In genomic region chr11:2439820-2440219, GRCh38 we compare ENCODE assay signal across 41 cellular contexts. TPM values are rescaled to one million over a fixed set of nuclear protein-coding genes. Genes with fewer than 3 reads are reported as not detected.
DNase-seq lines count a peak whose midpoint lies in the region; ATAC-seq, FAIRE-seq and TF ChIP-seq lines count a peak whose summit lies in the region.
"Had no signal": no experiment of that assay in that cellular context is flagged by ENCODE, and none has a peak within 500 bp of the region (broad histone marks: within the 10 kb centered on the region; RNA-seq: fewer than 3 reads in every experiment).

No MANE protein-coding gene starts in this region.

- BruUV-seq in K562 (replicated peaks; lab: Mats Ljungman, UMichigan), result no TSS peak

- H3K9me1 ChIP-seq in K562 (ENCODE audit: control insufficient read depth, insufficient read depth, low read length), result no peaks in the 10 kb centered on the region

- CTCF ChIA-PET in CD4-positive, alpha-beta T cell (lab: Charles Lee), result no interaction called here
- CTCF ChIA-PET in HEK293 (lab: Yijun Ruan, JAX) (interaction anchor here (4.3 kb wide), 1 partner anchor 92 kb away, joined by 24 read pairs; no protein-coding TSS in a partner anchor), K562 (lab: Yijun Ruan, JAX; ENCODE audit: low intra/inter-chr PET ratio) (no interaction called here)

- no peaks in the 10 kb centered on the region for H3K79me2 ChIP-seq in K562 (ENCODE audit: control insufficient read depth, insufficient read depth, low read length)
- H3K79me2 ChIP-seq in osteoblast (ENCODE audit: insufficient read depth, low read length), result no peaks in the 10 kb centered on the region

- H2AFZ ChIP-seq in K562 (ENCODE audit: low read depth, low read length) (no peak overlapping the region), osteoblast (ENCODE audit: low read length) (no peak overlapping the region)

- no peak for TF ChIP-seq CTCF in CD4-positive, alpha-beta T cell (IDR thresholded peaks at IDR 0.05)
- TF ChIP-seq CTCF in HEK293 (tag by site-specific recombination; IDR thresholded peaks at IDR 0.05), result no peak
- TF ChIP-seq CTCF in K562 (IDR thresholded peaks at IDR 0.05 in 2 of 3, conservative IDR thresholded peaks at IDR 0.05 in 1 of 3; ENCODE audit: insufficient read depth in 2 of 3, low read depth in 1 of 3, low read length in 3 of 3), result no peak
- TF ChIP-seq CTCF in osteoblast (IDR thresholded peaks at IDR 0.05; ENCODE audit: extremely low read depth, low read depth, low read length), result no peak

- no peaks in the 10 kb centered on the region for H3K9me3 ChIP-seq in CD4-positive, alpha-beta T cell (ENCODE audit: control insufficient read depth, low read length)
- H3K9me3 ChIP-seq in HEK293 (ENCODE audit: control insufficient read depth, insufficient read depth, low read depth, low read length) (no peaks in the 10 kb centered on the region), K562 (replicated peaks; ENCODE audit: control insufficient read depth, insufficient read depth, low read depth, low read length) (no peaks in the 10 kb centered on the region), osteoblast (ENCODE audit: low read depth, low read length) (no peaks in the 10 kb centered on the region)
- H3K9me3 ChIP-seq: BE2C; BLaER1; BLaER1 treated with 17β-estradiol and CSF1 and Interleukin-3, amounts not matched to agents 10 nM and 100 nM; Caco-2 had no signal

- H3K27ac ChIP-seq in CD4-positive, alpha-beta T cell (ENCODE audit: low read depth, low read length), result no peak overlapping the region
- H3K27ac ChIP-seq in HEK293 (ENCODE audit: extremely low read depth, low read depth, low read length) (no peak overlapping the region), K562 (ENCODE audit: extremely low read depth, low read depth, low read length) (no peak overlapping the region), osteoblast (ENCODE audit: low read depth, low read length) (no peak overlapping the region)
- H3K27ac ChIP-seq: 22Rv1; A549; BLaER1; BLaER1 treated with 17β-estradiol and CSF1 and Interleukin-3, amounts not matched to agents 10 nM and 100 nM; C4-2B had no signal

- H3K4me1 ChIP-seq in HEK293 (ENCODE audit: control insufficient read depth, insufficient read depth, low read length) (no peaks in the 10 kb centered on the region), K562 (replicated peaks in 1 of 2; ENCODE audit: control insufficient read depth in 2 of 2, insufficient read depth in 2 of 2, low read length in 2 of 2) (peaks cover 0 to 12% of the 10 kb centered on the region in 2 experiments; a peak in 2 of 5 replicates), osteoblast (ENCODE audit: insufficient read depth, low read length) (no peaks in the 10 kb centered on the region)
- H3K4me1 ChIP-seq: BE2C, Caco-2 had no signal

- no peak for TF ChIP-seq EP300 in K562 (IDR thresholded peaks at IDR 0.05; ENCODE audit: low read length)

- intact Hi-C loops in CD4-positive, alpha-beta T cell (cut with DNase I, micrococcal nuclease), result loop anchor here in 1 of 2 experiments (5.0 to 10.0 kb wide), 2 partner anchors 447 to 615 kb away; partner anchors contain the start of genes CARS1 and CDKN1C
- intact Hi-C loops in K562 (cut with micrococcal nuclease), result no loop called here

- H3K36me3 Mint-ChIP-seq in CD4-positive, alpha-beta T cell (ENCODE audit: low read depth), result no peaks in the 10 kb centered on the region
- H3K36me3 Mint-ChIP-seq: CD14-positive monocyte; CD4-positive, alpha-beta memory T cell; CD4-positive, CD25-positive, alpha-beta regulatory T cell; CD8-positive, alpha-beta memory T cell; CD8-positive, alpha-beta T cell had no signal

- no peaks in the 10 kb centered on the region for H3K36me3 ChIP-seq in HEK293 (ENCODE audit: control insufficient read depth in 2 of 2, insufficient read depth in 1 of 2, low read length in 2 of 2)
- H3K36me3 ChIP-seq in K562 (ENCODE audit: control insufficient read depth, insufficient read depth, low read length), result no peaks in the 10 kb centered on the region
- no peaks in the 10 kb centered on the region for H3K36me3 ChIP-seq in osteoblast (ENCODE audit: insufficient read depth, low read length)
- H3K36me3 ChIP-seq: BE2C; BLaER1; BLaER1 treated with 17β-estradiol and CSF1 and Interleukin-3, amounts not matched to agents 10 nM and 100 nM had no signal

- in situ Hi-C loops in K562 (cut with MboI), result no loop called here

- H3K4me3 Mint-ChIP-seq in CD4-positive, alpha-beta T cell, result peak overlapping the region; percentile 7
- H3K4me3 Mint-ChIP-seq: B cell; CD4-positive, alpha-beta memory T cell; CD8-positive, alpha-beta T cell had no signal

- no peak for TF ChIP-seq RAD21 in K562 (CRISPR knock-in tag; conservative IDR thresholded peaks at IDR 0.05 in 1 of 2, IDR thresholded peaks at IDR 0.05 in 1 of 2)

- no peaks in the 10 kb centered on the region for H3K27me3 Mint-ChIP-seq in CD4-positive, alpha-beta T cell
- H3K27me3 Mint-ChIP-seq: CD4-positive, alpha-beta memory T cell had no signal

- H3K9me3 Mint-ChIP-seq in CD4-positive, alpha-beta T cell, result no peaks in the 10 kb centered on the region
- H3K9me3 Mint-ChIP-seq: CD8-positive, alpha-beta memory T cell; CD8-positive, alpha-beta T cell had no signal

- FAIRE-seq in K562 (lab: Jason Lieb, UNC), result no peak
- FAIRE-seq: A204.1, A549, D721Med had no signal

- H3K4me3 ChIP-seq in HEK293 (ENCODE audit: low read depth, low read length), result no peak overlapping the region
- no peak overlapping the region for H3K4me3 ChIP-seq in K562
- H3K4me3 ChIP-seq in osteoblast (ENCODE audit: insufficient read depth, low read length), result no peak overlapping the region
- H3K4me3 ChIP-seq: A549; BLaER1; BLaER1 treated with 17β-estradiol and CSF1 and Interleukin-3, amounts not matched to agents 10 nM and 100 nM had no signal

- no peak for TF ChIP-seq POLR2A in K562 (conservative IDR thresholded peaks at IDR 0.05)

- 0% methylated on average over 3 of the region's 3 CpGs for WGBS in K562 (ENCODE audit: insufficient coverage, low coverage, missing lambda C conversion rate)

- no peak overlapping the region for H3K4me2 ChIP-seq in K562 (ENCODE audit: insufficient read depth, low read length)
- no peak overlapping the region for H3K4me2 ChIP-seq in osteoblast (ENCODE audit: insufficient read depth, low read length)
- H3K4me2 ChIP-seq: A549, BLaER1 had no signal

- H3K9ac ChIP-seq in K562 (ENCODE audit: insufficient read depth in 1 of 2, low read depth in 2 of 2, low read length in 2 of 2), result no peak overlapping the region
- H3K9ac ChIP-seq: BLaER1; BLaER1 treated with 17β-estradiol and CSF1 and Interleukin-3, amounts not matched to agents 10 nM and 100 nM had no signal

- H4K20me1 ChIP-seq in K562 (replicated peaks; ENCODE audit: control insufficient read depth, insufficient read depth, low read length), result peaks cover 8% of the 10 kb centered on the region; the same call in 1 of the 2 replicates
- H4K20me1 ChIP-seq in osteoblast (ENCODE audit: insufficient read depth, low read length), result no peaks in the 10 kb centered on the region
- H4K20me1 ChIP-seq: BLaER1 had no signal

- no peak for ATAC-seq in CD4-positive, alpha-beta T cell (ENCODE audit: poor library complexity)
- no peak for ATAC-seq in K562
- ATAC-seq in HG03457 (IDR thresholded peaks at IDR 0.05; ENCODE audit: unreplicated experiment), result no peak
- ATAC-seq: A549; CD8-positive, alpha-beta T cell had no signal

- POLR2A ChIA-PET in CD4-positive, alpha-beta T cell (lab: Charles Lee), result no interaction called here
- POLR2A ChIA-PET in HEK293 (lab: Yijun Ruan, JAX), result no interaction called here
- POLR2A ChIA-PET in K562 (lab: Yijun Ruan, JAX), result no interaction called here

- H3K4me1 Mint-ChIP-seq in CD4-positive, alpha-beta T cell (ENCODE audit: low read depth), result peaks cover 23% of the 10 kb centered on the region

- no peak for DNase-seq in CD4-positive, alpha-beta T cell
- DNase-seq in K562 (ENCODE audit: extremely low read depth in 1 of 4, low spot score in 3 of 4), result no peak
- peak; percentile 29 for DNase-seq in osteoblast (ENCODE audit: insufficient read length, low spot score, missing footprints)
- no peak for DNase-seq in NCI-H1930 (lab: John Stamatoyannopoulos, UW)
- DNase-seq in HT-29 (ENCODE audit: low spot score), result no peak
- no peak for DNase-seq in Kasumi-1 (lab: John Stamatoyannopoulos, UW)
- DNase-seq: 8988T; ACHN; AML-193; BE2C; C1 segment of cervical spinal cord; Calu3; CD4-positive, alpha-beta memory T cell; CD4-positive, CD25-positive, alpha-beta regulatory T cell; CD8-positive, alpha-beta memory T cell; CD8-positive, alpha-beta T cell; COR-L47; DMS 273 treated with DMSO at 0.1 percent for 48 hours; DMS153; DMS53; DMS79; DMS79 treated with DMSO at 0.1 percent for 48 hours; DND-41; EL had no signal

- H3K27me3 ChIP-seq in CD4-positive, alpha-beta T cell (ENCODE audit: control insufficient read depth, insufficient read depth, low read length), result no peaks in the 10 kb centered on the region
- H3K27me3 ChIP-seq in K562 (ENCODE audit: control insufficient read depth in 2 of 2, insufficient read depth in 2 of 2, low read length in 2 of 2) (peaks cover 2 to 24% of the 10 kb centered on the region in 2 experiments; a peak in 4 of 5 replicates), osteoblast (ENCODE audit: insufficient read depth, low read length) (peaks cover 22% of the 10 kb centered on the region)
- H3K27me3 ChIP-seq: BE2C had no signal

- no peak overlapping the region for H3K27ac Mint-ChIP-seq in CD4-positive, alpha-beta T cell
- H3K27ac Mint-ChIP-seq: B cell; CD14-positive monocyte; CD8-positive, alpha-beta T cell had no signal

RNA-seq across cellular contexts. Expression of gene TRPM5, which starts 4.5 kb away (rescaled TPM):
- total RNA-seq in CD4-positive, alpha-beta T cell, result 1 to 10 TPM in 1 of 2 experiments, under 1 TPM in 1; 0.91 to 1.3 TPM
- not detected in 2 replicates for total RNA-seq in K562 (2011; cell fraction: chromatin; rRNA removed; ENCODE audit: low replicate concordance)
- total RNA-seq in K562 (2011; cell fraction: nucleolus; rRNA removed), result not detected in 2 replicates
- not detected in 2 replicates for total RNA-seq in K562 (2011; cell fraction: nucleoplasm; rRNA removed)
- total RNA-seq in K562 (2014; rRNA removed) (not detected in 2 replicates), K562 (2014; rRNA removed; fragmentation: Illumina TruSeq; extraction: Trizol) (not detected in 2 replicates), K562 (2015; rRNA removed; fragmentation: Illumina TruSeq; extraction: Trizol) (not detected in 2 replicates), K562 (2021) (not detected in 2 replicates), osteoblast (under 0.01 TPM in 1 of 2 replicates, not detected in the other)
- polyA plus RNA-seq in K562 (2011; rRNA removed) (not detected in 2 replicates), K562 (2014; fragmentation: Illumina TruSeq; extraction: Trizol) (not detected in 2 replicates), K562 (2014; fragmentation: Nextera tagmentation; extraction: Ambion mirVana) (not detected), K562 (2014; rRNA removed) (not detected in 2 replicates)
- not detected in 2 replicates for polyA plus RNA-seq in K562 (2011; cell fraction: cytosol; rRNA removed)
- not detected in 2 replicates for polyA plus RNA-seq in K562 (2011; cell fraction: nucleus; rRNA removed)
- polyA plus RNA-seq in K562 (2012), result 0.03 TPM in 1 of 2 replicates, not detected in the other
- polyA minus RNA-seq in K562 (2011; rRNA and poly(A)+ RNA removed), result not detected in 2 replicates
- not detected in 2 replicates for polyA minus RNA-seq in K562 (2011; cell fraction: cytosol; rRNA and poly(A)+ RNA removed)
- polyA minus RNA-seq in K562 (2011; cell fraction: nucleus; rRNA and poly(A)+ RNA removed), result not detected in 2 replicates
- total RNA-seq in HT-29 (2014; rRNA removed; shearing (Covaris generic)), result 1.7 and 1.8 TPM in 2 replicates
- total RNA-seq: A172; A673; B cell; Caco-2; Calu3; CD8-positive, alpha-beta memory T cell had no signal
- polyA plus RNA-seq: A549; AG04450; BJ; CD14-positive monocyte; CD4-positive, alpha-beta memory T cell; CD4-positive, CD25-positive, alpha-beta regulatory T cell; CD8-positive, alpha-beta memory T cell had no signal

RNA-seq across cellular contexts. Expression of gene KCNQ1, which starts 5.0 kb away (rescaled TPM):
- 10 to 100 TPM; 31.3 to 33.1 TPM for total RNA-seq in CD4-positive, alpha-beta T cell
- not detected in 2 replicates for total RNA-seq in K562 (2011; cell fraction: chromatin; rRNA removed; ENCODE audit: low replicate concordance)
- total RNA-seq in K562 (2011; cell fraction: nucleolus; rRNA removed), result not detected in 2 replicates
- total RNA-seq in K562 (2011; cell fraction: nucleoplasm; rRNA removed), result not detected in 2 replicates
- not detected in 2 replicates for total RNA-seq in K562 (2014; rRNA removed)
- total RNA-seq in K562 (2014; rRNA removed; fragmentation: Illumina TruSeq; extraction: Trizol), result not detected in 2 replicates
- total RNA-seq in K562 (2015; rRNA removed; fragmentation: Illumina TruSeq; extraction: Trizol), result not detected in 2 replicates
- 0.44 and 0.45 TPM in 2 replicates for total RNA-seq in K562 (2021)
- not detected in 2 replicates for polyA plus RNA-seq in K562 (2011; rRNA removed)
- polyA plus RNA-seq in K562 (2011; cell fraction: cytosol; rRNA removed), result 0.01 and 0.06 TPM in 2 replicates
- polyA plus RNA-seq in K562 (2011; cell fraction: nucleus; rRNA removed), result not detected in 2 replicates
- polyA plus RNA-seq in K562 (2012), result not detected in 2 replicates
- polyA plus RNA-seq in K562 (2014; fragmentation: Illumina TruSeq; extraction: Trizol), result not detected in 2 replicates
- polyA plus RNA-seq in K562 (2014; fragmentation: Nextera tagmentation; extraction: Ambion mirVana), result not detected
- not detected in 2 replicates for polyA plus RNA-seq in K562 (2014; rRNA removed)
- polyA minus RNA-seq in K562 (2011; rRNA and poly(A)+ RNA removed), result not detected in 2 replicates
- not detected in 2 replicates for polyA minus RNA-seq in K562 (2011; cell fraction: cytosol; rRNA and poly(A)+ RNA removed)
- polyA minus RNA-seq in K562 (2011; cell fraction: nucleus; rRNA and poly(A)+ RNA removed), result 0.13 TPM in 1 of 2 replicates, not detected in the other
- total RNA-seq in osteoblast, result not detected in 2 replicates
- 9.2 and 9.9 TPM in 2 replicates for total RNA-seq in HT-29 (2014; rRNA removed; shearing (Covaris generic))
- total RNA-seq: A673, Daoy had no signal
- polyA plus RNA-seq: AG04450, BJ had no signal

RNA-seq across cellular contexts. Expression of gene TSSC4, which starts 39.3 kb away (rescaled TPM):
- total RNA-seq in CD4-positive, alpha-beta T cell, result 10 to 100 TPM; 47.5 to 50.0 TPM
- total RNA-seq in K562 (2011; cell fraction: chromatin; rRNA removed; ENCODE audit: low replicate concordance), result 7.2 and 32.5 TPM in 2 replicates
- 37.2 and 47.1 TPM in 2 replicates for total RNA-seq in K562 (2011; cell fraction: nucleolus; rRNA removed)
- 21.3 and 24.4 TPM in 2 replicates for total RNA-seq in K562 (2011; cell fraction: nucleoplasm; rRNA removed)
- total RNA-seq in K562 (2014; rRNA removed) (53.4 and 63.9 TPM in 2 replicates), K562 (2014; rRNA removed; fragmentation: Illumina TruSeq; extraction: Trizol) (3.7 and 4.7 TPM in 2 replicates), K562 (2015; rRNA removed; fragmentation: Illumina TruSeq; extraction: Trizol) (35.3 and 35.5 TPM in 2 replicates), K562 (2021) (49.0 and 54.2 TPM in 2 replicates), osteoblast (42.4 and 46.7 TPM in 2 replicates)
- polyA plus RNA-seq in K562 (2011; rRNA removed) (11.0 and 16.2 TPM in 2 replicates), K562 (2014; fragmentation: Illumina TruSeq; extraction: Trizol) (6.2 and 22.8 TPM in 2 replicates), K562 (2014; fragmentation: Nextera tagmentation; extraction: Ambion mirVana) (1 to 10 TPM in 1 of 2 experiments, under 1 TPM in 1; 0.41 to 2.8 TPM), K562 (2014; rRNA removed) (29.1 and 32.5 TPM in 2 replicates)
- 17.0 and 45.2 TPM in 2 replicates for polyA plus RNA-seq in K562 (2011; cell fraction: cytosol; rRNA removed)
- 24.0 and 35.2 TPM in 2 replicates for polyA plus RNA-seq in K562 (2011; cell fraction: nucleus; rRNA removed)
- polyA plus RNA-seq in K562 (2012), result 37.3 and 42.1 TPM in 2 replicates
- polyA minus RNA-seq in K562 (2011; rRNA and poly(A)+ RNA removed), result 5.8 and 8.2 TPM in 2 replicates
- polyA minus RNA-seq in K562 (2011; cell fraction: cytosol; rRNA and poly(A)+ RNA removed), result 13.1 and 16.7 TPM in 2 replicates
- 26.9 and 33.5 TPM in 2 replicates for polyA minus RNA-seq in K562 (2011; cell fraction: nucleus; rRNA and poly(A)+ RNA removed)
- 114 and 126 TPM in 2 replicates for total RNA-seq in HT-29 (2014; rRNA removed; shearing (Covaris generic))
